18 cellular contexts compared by ENCODE assay signal in genomic region chr17:75348386-75349012, GRCh38. TPM values are rescaled to one million over a fixed set of nuclear protein-coding genes. Genes with fewer than 3 reads are reported as not detected.
DNase-seq lines count a peak whose midpoint lies in the region; ATAC-seq, FAIRE-seq and TF ChIP-seq lines count a peak whose summit lies in the region.
"Had no signal": no experiment of that assay in that cellular context is flagged by ENCODE, and none has a peak within 500 bp of the region (broad histone marks: within the 10 kb centered on the region; RNA-seq: fewer than 3 reads in every experiment).

No MANE protein-coding gene starts in this region.

- intact Hi-C loops in GM12878 (cut with micrococcal nuclease; ENCODE audit: unreplicated experiment) = no loop called here

- no TSS peak for BruUV-seq in GM12878 (replicated peaks; lab: Mats Ljungman, UMichigan)

- TF ChIP-seq EP300 in GM12878 (IDR thresholded peaks at IDR 0.05; ENCODE audit: borderline replicate concordance in 1 of 2, control insufficient read depth in 1 of 2, low read depth in 2 of 2, low read length in 2 of 2) = no peak
- no peak for TF ChIP-seq EP300 in gastroesophageal sphincter (IDR thresholded peaks at IDR 0.05)

- H3K4me2 ChIP-seq in BLaER1 (peak overlapping the region; percentile 95), OCI-LY1 (ENCODE audit: low read length) (peak overlapping the region; percentile 33), GM12878 (ENCODE audit: control insufficient read depth, insufficient read depth) (peak overlapping the region; percentile 74)
- H3K4me2 ChIP-seq: neural progenitor cell had no signal

- DNase-seq in CD1c-positive myeloid dendritic cell (ENCODE audit: extremely low spot score) (peak; percentile 54), GM12878 (ENCODE audit: low read depth, low spot score) (no peak), T1000 (lab: John Stamatoyannopoulos, UW) (no peak)
- DNase-seq: activated CD4-positive, alpha-beta T cell treated with anti-CD3 and anti-CD28 coated beads, Interleukin-2, amount 50 U/mL, for 1 hour; DMS53; retina; Right ventricle myocardium superior; stimulated activated naive CD8-positive, alpha-beta T cell treated with anti-CD3 and anti-CD28 coated beads, Interleukin-15, amount 100 ng/mL, for 72 hours; upper lobe of left lung had no signal

- POLR2A ChIA-PET in GM12878 (lab: Charles Lee) = interaction anchor here (0.6 to 5.7 kb wide), 23 partner anchors 11 to 510 kb away, joined by 3 to 64 read pairs (median 4); partner anchors contain the start of genes GGA3, GRB2, MRPS7 and SLC25A19

- TF ChIP-seq POLR2A in GM12878 (IDR thresholded peaks at IDR 0.05; ENCODE audit: low read depth, low read length) (no peak), gastroesophageal sphincter (IDR thresholded peaks at IDR 0.05) (no peak)

- H3K36me3 ChIP-seq in BLaER1 = peaks cover 16% of the 10 kb centered on the region; the same call in 1 of the 2 replicates
- H3K36me3 ChIP-seq in OCI-LY1 (ENCODE audit: insufficient read depth, low read length) = no peaks in the 10 kb centered on the region
- no peaks in the 10 kb centered on the region; a peak in 1 of 4 replicates for H3K36me3 ChIP-seq in GM12878 (ENCODE audit: control insufficient read depth in 2 of 2, insufficient read depth in 2 of 2, low read length in 1 of 2)
- H3K36me3 ChIP-seq in gastroesophageal sphincter = no peaks in the 10 kb centered on the region
- H3K36me3 ChIP-seq: HAP-1, neural progenitor cell, upper lobe of left lung had no signal

- peaks cover 74% of the 10 kb centered on the region for H4K20me1 ChIP-seq in BLaER1
- no peaks in the 10 kb centered on the region for H4K20me1 ChIP-seq in OCI-LY1 (ENCODE audit: insufficient read depth, low read length)
- H4K20me1 ChIP-seq in GM12878 (ENCODE audit: control insufficient read depth, insufficient read depth) = peaks cover 7% of the 10 kb centered on the region

- TF ChIP-seq CTCF in OCI-LY1 (IDR thresholded peaks at IDR 0.05; ENCODE audit: low read length) (no peak), GM12878 (IDR thresholded peaks at IDR 0.05 in 2 of 3, conservative IDR thresholded peaks at IDR 0.05 in 1 of 3; ENCODE audit: control insufficient read depth in 2 of 3, extremely low read depth in 1 of 3, insufficient read depth in 1 of 3, low read depth in 3 of 3, low read length in 3 of 3) (no peak), gastroesophageal sphincter (IDR thresholded peaks at IDR 0.05) (no peak)

- WGBS in GM12878 (ENCODE audit: insufficient coverage, insufficient replicate concordance, low lambda C conversion rate, missing lambda C conversion rate) = 19% methylated on average over 8 of the region's 8 CpGs
- 96 to 100% methylated on average over 5 to 6 of the region's 8 CpGs for WGBS in gastroesophageal sphincter (ENCODE audit: low coverage in 1 of 2), 2 donors

- in situ Hi-C loops in GM12878 (cut with MboI) = no loop called here

- H3K4me1 ChIP-seq in BLaER1 = peaks cover 89% of the 10 kb centered on the region
- H3K4me1 ChIP-seq in OCI-LY1 (ENCODE audit: insufficient read depth, low read length, severe bottlenecking) = peaks cover 96% of the 10 kb centered on the region
- H3K4me1 ChIP-seq in GM12878 (ENCODE audit: control insufficient read depth, insufficient read depth, low read length) = peaks cover 60% of the 10 kb centered on the region
- H3K4me1 ChIP-seq in gastroesophageal sphincter = peaks cover 2 to 86% (median 11%) of the 10 kb centered on the region in 3 donors

- no peaks in the 10 kb centered on the region for H3K9me2 ChIP-seq in OCI-LY1 (ENCODE audit: low read depth, low read length)

- FAIRE-seq in GM12878 (lab: Jason Lieb, UNC) = no peak
- FAIRE-seq: endometrium, keratinocyte had no signal

- CTCF ChIA-PET in GM12878 (lab: Yijun Ruan, JAX) = interaction anchor here (0.6 to 15.4 kb wide), 20 partner anchors 8 to 108 kb away, joined by 3 to 182 read pairs (median 4); partner anchors contain the start of gene SLC25A19

- H3K4me3 ChIP-seq in BLaER1 (no peak overlapping the region), OCI-LY1 (ENCODE audit: low read depth, low read length, poor library complexity, severe bottlenecking) (no peak overlapping the region), GM12878 (peak overlapping the region; percentile 62; the same call in 1 of the 2 replicates), gastroesophageal sphincter (no peak overlapping the region)
- H3K4me3 ChIP-seq: HAP-1, neural progenitor cell, upper lobe of left lung had no signal

- SMC1A ChIA-PET in GM12878 (lab: Charles Lee; ENCODE audit: uncharacterized antibody, unreplicated experiment) = interaction anchor here (0.9 to 10.6 kb wide), 13 partner anchors 9 to 55 kb away, joined by 3 to 125 read pairs (median 31); no protein-coding TSS in a partner anchor

- H3K9me3 ChIP-seq in BLaER1 (peaks cover 3% of the 10 kb centered on the region), OCI-LY1 (ENCODE audit: low read length) (no peaks in the 10 kb centered on the region), GM12878 (replicated peaks; ENCODE audit: control insufficient read depth, insufficient read depth, low read length) (no peaks in the 10 kb centered on the region), gastroesophageal sphincter (no peaks in the 10 kb centered on the region)
- H3K9me3 ChIP-seq: HAP-1, upper lobe of left lung had no signal

- H3K9ac ChIP-seq in BLaER1 (no peak overlapping the region), OCI-LY1 (ENCODE audit: low read length) (no peak overlapping the region), GM12878 (ENCODE audit: control insufficient read depth, insufficient read depth, low read length) (peak overlapping the region; percentile 33; the same call in 1 of the 2 replicates)
- H3K9ac ChIP-seq: neural progenitor cell had no signal

- H3F3A ChIP-seq in OCI-LY1 (ENCODE audit: insufficient read depth, low read length) = no peaks in the 10 kb centered on the region

- no peak for TF ChIP-seq RAD21 in GM12878 (IDR thresholded peaks at IDR 0.05; ENCODE audit: insufficient read depth, low read depth, low read length)

- peak overlapping the region; percentile 63; the same call in 1 of the 2 replicates for H3K27ac ChIP-seq in BLaER1
- H3K27ac ChIP-seq in OCI-LY1 (ENCODE audit: low read depth, low read length, poor library complexity, severe bottlenecking) = peak overlapping the region; percentile 99
- peak overlapping the region; percentile 85 for H3K27ac ChIP-seq in GM12878 (ENCODE audit: control insufficient read depth, insufficient read depth)
- H3K27ac ChIP-seq in gastroesophageal sphincter = no peak overlapping the region
- H3K27ac ChIP-seq: neural progenitor cell, upper lobe of left lung had no signal

- RAD21 ChIA-PET in GM12878 (lab: Charles Lee; ENCODE audit: unreplicated experiment) = interaction anchor here (0.7 to 6.3 kb wide), 18 partner anchors 8 to 78 kb away, joined by 3 to 75 read pairs (median 8); partner anchors contain the start of genes GRB2, MIF4GD and SLC25A19

- no peak overlapping the region for H2AFZ ChIP-seq in OCI-LY1 (ENCODE audit: low read length)
- no peak overlapping the region for H2AFZ ChIP-seq in GM12878 (ENCODE audit: control insufficient read depth, low read depth, low read length)
- H2AFZ ChIP-seq: neural progenitor cell had no signal

- H3K27me3 ChIP-seq in BLaER1 (no peaks in the 10 kb centered on the region), OCI-LY1 (ENCODE audit: insufficient read depth, low read length) (no peaks in the 10 kb centered on the region), GM12878 (replicated peaks in 1 of 2; ENCODE audit: control insufficient read depth in 2 of 2, insufficient read depth in 2 of 2, low read length in 1 of 2) (no peaks in the 10 kb centered on the region), gastroesophageal sphincter (no peaks in the 10 kb centered on the region)
- H3K27me3 ChIP-seq: neural progenitor cell, upper lobe of left lung had no signal

- H3K79me2 ChIP-seq in OCI-LY1 (ENCODE audit: insufficient read depth, low read length) (peaks cover 47% of the 10 kb centered on the region), GM12878 (ENCODE audit: control insufficient read depth, insufficient read depth, low read length) (peaks cover 91% of the 10 kb centered on the region)

- ATAC-seq in GM12878 (no peak), gastroesophageal sphincter (no peak), HG03460 (IDR thresholded peaks at IDR 0.05; ENCODE audit: unreplicated experiment) (no peak), HG02759 (IDR thresholded peaks at IDR 0.05; ENCODE audit: unreplicated experiment) (no peak)
- ATAC-seq: stimulated activated naive CD8-positive, alpha-beta T cell treated with anti-CD3 and anti-CD28 coated beads, Interleukin-15, amount 100 ng/mL, for 72 hours had no signal

RNA-seq across cellular contexts. Expression of gene GRB2, which starts 57.0 kb away (rescaled TPM):
- 189 and 244 TPM in 2 replicates for total RNA-seq in GM12878 (2013; cell fraction: nucleolus; rRNA removed)
- total RNA-seq in GM12878 (2014; rRNA removed) (161 and 168 TPM in 2 replicates), GM12878 (2014; rRNA removed; fragmentation: Illumina TruSeq; extraction: Trizol) (113 and 118 TPM in 2 replicates), GM12878 (2021) (207 and 214 TPM in 2 replicates), gastroesophageal sphincter (100 to 1,000 TPM in 2 of 4 donors, 10 to 100 TPM in 2; 80.6 to 113 (median 97.6) TPM)
- polyA plus RNA-seq in GM12878 (2011; ENCODE audit: low read depth) = 75.8 TPM
- polyA plus RNA-seq in GM12878 (2011; rRNA removed) (133 and 196 TPM in 2 replicates), GM12878 (2014; fragmentation: Illumina TruSeq; extraction: Trizol) (141 and 201 TPM in 2 replicates), GM12878 (2014; fragmentation: Nextera tagmentation; extraction: Ambion mirVana) (100 to 1,000 TPM; 113 to 152 TPM), GM12878 (2014; rRNA removed) (164 and 180 TPM in 2 replicates), GM12878 (2016; fragmentation: Nextera tagmentation; extraction: Ambion mirVana) (100 to 1,000 TPM; 263 to 268 TPM)
- polyA plus RNA-seq in GM12878 (2011; cell fraction: cytosol; rRNA removed) = 121 and 130 TPM in 2 replicates
- polyA plus RNA-seq in GM12878 (2011; cell fraction: nucleus; rRNA removed) = 40.5 and 43.7 TPM in 2 replicates
- 118 and 123 TPM in 2 replicates for polyA plus RNA-seq in GM12878 (2012)
- 52.6 and 94.4 TPM in 2 replicates for polyA minus RNA-seq in GM12878 (2011; rRNA and poly(A)+ RNA removed)
- 19.2 and 20.6 TPM in 2 replicates for polyA minus RNA-seq in GM12878 (2011; cell fraction: cytosol; rRNA and poly(A)+ RNA removed)
- 31.8 and 65.3 TPM in 2 replicates for polyA minus RNA-seq in GM12878 (2011; cell fraction: nucleus; rRNA and poly(A)+ RNA removed)

RNA-seq across cellular contexts. Expression of gene SLC25A19, which starts 59.3 kb away (rescaled TPM):
- total RNA-seq in GM12878 (2013; cell fraction: nucleolus; rRNA removed) = 89.0 and 97.1 TPM in 2 replicates
- total RNA-seq in GM12878 (2014; rRNA removed) (55.6 and 58.3 TPM in 2 replicates), GM12878 (2014; rRNA removed; fragmentation: Illumina TruSeq; extraction: Trizol) (39.7 and 49.1 TPM in 2 replicates), GM12878 (2021) (59.6 and 60.6 TPM in 2 replicates), gastroesophageal sphincter (10 to 100 TPM in 3 of 4 donors, 1 to 10 TPM in 1; 7.3 to 14.5 (median 13.4) TPM)
- 19.4 TPM for polyA plus RNA-seq in GM12878 (2011; ENCODE audit: low read depth)
- polyA plus RNA-seq in GM12878 (2011; rRNA removed) (28.3 and 39.2 TPM in 2 replicates), GM12878 (2014; fragmentation: Illumina TruSeq; extraction: Trizol) (24.1 and 45.5 TPM in 2 replicates), GM12878 (2014; fragmentation: Nextera tagmentation; extraction: Ambion mirVana) (10 to 100 TPM; 32.9 to 43.1 TPM), GM12878 (2014; rRNA removed) (68.5 and 69.4 TPM in 2 replicates), GM12878 (2016; fragmentation: Nextera tagmentation; extraction: Ambion mirVana) (10 to 100 TPM; 77.0 to 91.6 TPM)
- polyA plus RNA-seq in GM12878 (2011; cell fraction: cytosol; rRNA removed) = 62.0 and 77.9 TPM in 2 replicates
- polyA plus RNA-seq in GM12878 (2011; cell fraction: nucleus; rRNA removed) = 63.2 and 65.7 TPM in 2 replicates
- polyA plus RNA-seq in GM12878 (2012) = 31.7 and 40.1 TPM in 2 replicates
- polyA minus RNA-seq in GM12878 (2011; rRNA and poly(A)+ RNA removed) = 27.9 and 43.7 TPM in 2 replicates
- 16.3 and 17.8 TPM in 2 replicates for polyA minus RNA-seq in GM12878 (2011; cell fraction: cytosol; rRNA and poly(A)+ RNA removed)
- 19.6 and 37.5 TPM in 2 replicates for polyA minus RNA-seq in GM12878 (2011; cell fraction: nucleus; rRNA and poly(A)+ RNA removed)

Comparison
In these comparisons a context has a peak if more than half of its experiments do, and no peak if none do; other contexts are left out.
1. H3K27ac ChIP-seq: peak in BLaER1 (single experiment), OCI-LY1 (single experiment) and GM12878 (single experiment); none in gastroesophageal sphincter (0 of 4).
2. H3K4me2 ChIP-seq: peak in every context shown above with its lines; median percentile 95 in BLaER1; 74 in GM12878; 33 in OCI-LY1.